ENCODE assay signal across 30 cellular contexts in the genomic region with DNA sequence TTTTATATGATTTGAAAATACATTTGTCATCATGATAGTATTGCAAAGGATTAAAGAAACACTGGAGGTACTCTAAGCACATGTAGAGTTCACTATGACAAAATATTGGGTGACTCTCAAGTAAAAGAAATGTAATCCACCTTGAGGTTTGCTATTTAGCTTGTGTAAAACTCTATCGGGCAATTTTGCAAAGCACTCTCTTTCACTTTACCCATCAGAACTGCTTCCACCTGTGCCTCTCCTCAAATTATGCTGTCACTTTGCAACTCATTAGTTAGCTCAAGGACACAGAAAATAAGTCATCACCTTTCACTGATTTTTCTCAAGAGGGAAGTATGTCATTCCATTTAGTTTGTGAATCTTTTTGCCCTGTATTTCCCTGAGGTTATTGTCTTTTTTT. TPM values are rescaled to one million over a fixed set of nuclear protein-coding genes. Genes with fewer than 3 reads are reported as not detected.
"Had no signal": no experiment of that assay in that cellular context is flagged by ENCODE, and none has a peak within 500 bp of the region (broad histone marks: within the 10 kb centered on the region; RNA-seq: fewer than 3 reads in every experiment).

No MANE protein-coding gene starts in this region.

- H3K4me2 ChIP-seq: neural progenitor cell had no signal

- H3K9me3 ChIP-seq: lower lobe of right lung, neutrophil, right atrium auricular region, right lobe of liver, stomach, testis, thyroid gland, transverse colon, upper lobe of left lung, vagina had no signal

- H3K36me3 ChIP-seq: lower lobe of right lung, neural progenitor cell, neutrophil, right atrium auricular region, right lobe of liver, stomach, thyroid gland, transverse colon, upper lobe of left lung, vagina had no signal

- H3K4me1 ChIP-seq: lower lobe of right lung, neural progenitor cell, parathyroid adenoma, right atrium auricular region, right lobe of liver, stomach, testis, thyroid gland, transverse colon, upper lobe of left lung, vagina had no signal

- H2AFZ ChIP-seq: neural progenitor cell, parathyroid adenoma had no signal

- H3K4me3 ChIP-seq: lower lobe of right lung, neural progenitor cell, right atrium auricular region, right lobe of liver, skin epidermis, stomach, testis, thyroid gland, transverse colon, upper lobe of left lung, vagina had no signal

- DNase-seq: hypothalamus; islet precursor cell; lower lobe of right lung; mammary epithelial cell; mesenchymal stem cell; naive thymus-derived CD8-positive, alpha-beta T cell; occipital lobe; right lobe of liver; stimulated activated CD4-positive, alpha-beta T cell treated with anti-CD3 and anti-CD28 coated beads, Interleukin-12 subunit alpha, Interleukin-12 subunit beta, amount 100 ng/mL, for 4 hours; stimulated activated CD4-positive, alpha-beta T cell treated with anti-CD3 and anti-CD28 coated beads, Interleukin-15, amount 100 ng/mL, for 24 hours; stimulated activated CD4-positive, alpha-beta T cell treated with anti-CD3 and anti-CD28 coated beads, Interleukin-2, amount 100 ng/mL, for 24 hours; stimulated activated CD4-positive, alpha-beta T cell treated with anti-CD3 and anti-CD28 coated beads, Interleukin-4, amount 100 ng/mL, for 1 hour; stimulated activated naive B cell treated with anti-CD40 and anti-IgM and Interleukin-4, amounts not matched to agents 10 μg/mL and 1 μg/mL and 100 μg/mL, for 72 hours; stimulated activated naive CD8-positive, alpha-beta T cell treated with anti-CD3 and anti-CD28 coated beads, Interleukin-15, Interleukin-2, amounts not matched to agents 100 U/mL and 50 U/mL, for 24 hours; stomach; testis; thyroid gland; transverse colon; upper lobe of left lung had no signal

- H3K27me3 ChIP-seq: neural progenitor cell, neutrophil, right atrium auricular region, right lobe of liver, stomach, testis, thyroid gland, transverse colon, upper lobe of left lung, vagina had no signal

- H3K79me2 ChIP-seq: parathyroid adenoma had no signal

- H3K27ac ChIP-seq: lower lobe of right lung, neural progenitor cell, neutrophil, parathyroid adenoma, right lobe of liver, skin epidermis, stomach, testis, thyroid gland, transverse colon, upper lobe of left lung, vagina had no signal

- H3K9ac ChIP-seq: neural progenitor cell, parathyroid adenoma had no signal

- ATAC-seq: lower lobe of right lung; naive thymus-derived CD8-positive, alpha-beta T cell; right lobe of liver; stimulated activated naive B cell treated with anti-CD40 and anti-IgM and Interleukin-4, amounts not matched to agents 10 μg/mL and 1 μg/mL and 100 μg/mL, for 72 hours; stimulated activated naive CD8-positive, alpha-beta T cell treated with anti-CD3 and anti-CD28 coated beads, Interleukin-15, Interleukin-2, amounts not matched to agents 100 U/mL and 50 U/mL, for 24 hours had no signal

RNA-seq across cellular contexts. Expression of a gene that starts 14.0 kb away (rescaled TPM):
- total RNA-seq: kidney epithelial cell; lower lobe of right lung; mammary epithelial cell; naive thymus-derived CD8-positive, alpha-beta T cell; osteocyte; pulmonary artery endothelial cell; renal cortical epithelial cell; thyroid gland; vagina had no signal
- polyA plus RNA-seq: liver; mammary epithelial cell; naive thymus-derived CD8-positive, alpha-beta T cell had no signal
